In the genomic region with DNA sequence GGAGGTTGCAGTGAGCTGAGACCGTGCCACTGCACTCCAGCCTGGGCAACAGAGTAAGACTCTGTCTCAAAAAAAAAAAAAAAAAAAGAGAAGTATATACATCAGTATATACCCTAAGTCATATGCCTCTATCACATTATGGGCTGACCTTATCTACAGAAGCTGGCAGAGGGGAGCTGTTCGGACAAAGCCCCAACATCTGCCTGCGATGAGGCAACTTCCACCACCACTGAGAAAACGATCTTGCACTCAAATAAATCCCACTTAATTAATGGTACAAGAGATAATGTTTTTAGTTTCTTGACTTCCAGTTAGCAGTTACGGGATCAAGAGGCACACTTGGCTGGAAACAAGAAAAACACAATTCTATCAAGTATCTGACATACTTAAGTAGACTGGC, we compare ENCODE assay signal across 14 cellular contexts. TPM values are rescaled to one million over a fixed set of nuclear protein-coding genes. Genes with fewer than 3 reads are reported as not detected.
DNase-seq lines count a peak whose midpoint lies in the region; TF ChIP-seq lines count a peak whose summit lies in the region.
"Had no signal": no experiment of that assay in that cellular context is flagged by ENCODE, and none has a peak within 500 bp of the region (broad histone marks: within the 10 kb centered on the region; RNA-seq: fewer than 3 reads in every experiment).

No MANE protein-coding gene starts in this region.

- TF ChIP-seq EP300 in neural cell (conservative IDR thresholded peaks at IDR 0.05; ENCODE audit: poor library complexity, severe bottlenecking) = no peak

- POLR2A ChIA-PET in CD8-positive, alpha-beta memory T cell (lab: Charles Lee) = interaction anchor here (1.1 kb wide), 1 partner anchor 16 kb away, joined by 4 read pairs; no protein-coding TSS in a partner anchor

- H3K36me3 ChIP-seq in CD8-positive, alpha-beta memory T cell (ENCODE audit: insufficient read depth, low read length) = peaks cover 4% of the 10 kb centered on the region
- H3K36me3 ChIP-seq in KMS-11 (ENCODE audit: insufficient read depth) (no peaks in the 10 kb centered on the region), adipocyte (ENCODE audit: control insufficient read depth, insufficient read depth, low read length, severe bottlenecking) (peaks cover 18% of the 10 kb centered on the region), neural cell (ENCODE audit: insufficient read depth, low read length) (no peaks in the 10 kb centered on the region)

- H3K27ac Mint-ChIP-seq in CD8-positive, alpha-beta memory T cell = peak overlapping the region in 3 of 8 donors; percentile 14 to 99 (median 17)
- H3K27ac Mint-ChIP-seq in endothelial cell (ENCODE audit: unreplicated experiment) = no peak overlapping the region

- peaks cover 29 to 52% (median 37%) of the 10 kb centered on the region in 3 donors for H3K4me1 Mint-ChIP-seq in CD8-positive, alpha-beta memory T cell
- peaks cover 27% of the 10 kb centered on the region for H3K4me1 Mint-ChIP-seq in endothelial cell (ENCODE audit: unreplicated experiment)

- DNase-seq in CD8-positive, alpha-beta memory T cell = no peak
- DNase-seq in adipocyte (ENCODE audit: low read depth) (no peak), endothelial cell (ENCODE audit: low spot score) (no peak), anterior cingulate cortex (lab: John Stamatoyannopoulos, UW) (no peak), middle frontal gyrus (ENCODE audit: extremely low spot score, low spot score) (no peak)
- DNase-seq: activated T-cell treated with anti-CD3 and anti-CD28 coated beads, Interleukin-2, amount 50 U/mL, for 1 hour; Calu3; Kasumi-1; Peyer's patch; testis had no signal

- H3K79me2 ChIP-seq in KMS-11 (ENCODE audit: insufficient read depth, low read depth) = peaks cover 53% of the 10 kb centered on the region
- peaks cover 60% of the 10 kb centered on the region for H3K79me2 ChIP-seq in neural cell (replicated peaks; ENCODE audit: insufficient read depth, low read length)

- H3F3A ChIP-seq in neural cell (ENCODE audit: insufficient read depth, low read length, poor library complexity, severe bottlenecking) = peaks cover 6% of the 10 kb centered on the region

- H3K27ac ChIP-seq in CD8-positive, alpha-beta memory T cell (ENCODE audit: low read depth, low read length) = no peak overlapping the region
- H3K27ac ChIP-seq in KMS-11 (no peak overlapping the region), neural cell (ENCODE audit: low read length) (no peak overlapping the region)
- H3K27ac ChIP-seq: cardiac muscle cell, right atrium auricular region had no signal

- no peaks in the 10 kb centered on the region for H3K9me3 ChIP-seq in CD8-positive, alpha-beta memory T cell (ENCODE audit: low read length)
- H3K9me3 ChIP-seq in adipocyte (ENCODE audit: control insufficient read depth, low read length) (no peaks in the 10 kb centered on the region), neural cell (ENCODE audit: low read length) (no peaks in the 10 kb centered on the region)
- H3K9me3 ChIP-seq: Peyer's patch, right atrium auricular region, testis had no signal

- H2AFZ ChIP-seq in KMS-11 (ENCODE audit: low read depth) = no peak overlapping the region
- H2AFZ ChIP-seq in neural cell (ENCODE audit: low read depth, low read length) = no peak overlapping the region

- H3K4me2 ChIP-seq in KMS-11 (peak overlapping the region; percentile 72; the same call in 1 of the 2 replicates), neural cell (ENCODE audit: low read length) (no peak overlapping the region)

- H3K9me2 ChIP-seq in neural cell (ENCODE audit: insufficient read depth, low read length) = no peaks in the 10 kb centered on the region

- TF ChIP-seq CTCF in KMS-11 (conservative IDR thresholded peaks at IDR 0.05; ENCODE audit: low read depth, low read length) (no peak), neural cell (IDR thresholded peaks at IDR 0.05; ENCODE audit: poor library complexity, severe bottlenecking) (no peak), endothelial cell (IDR thresholded peaks at IDR 0.05; ENCODE audit: unreplicated experiment) (no peak)

- H3K4me1 ChIP-seq in CD8-positive, alpha-beta memory T cell (ENCODE audit: insufficient read depth, low read length) = peaks cover 34% of the 10 kb centered on the region
- H3K4me1 ChIP-seq in KMS-11 (ENCODE audit: low read depth, poor library complexity, severe bottlenecking) (peaks cover 15% of the 10 kb centered on the region), adipocyte (ENCODE audit: control insufficient read depth, insufficient read depth, low read length) (peaks cover 27% of the 10 kb centered on the region)

- no peaks in the 10 kb centered on the region for H3K9me3 Mint-ChIP-seq in CD8-positive, alpha-beta memory T cell
- H3K9me3 Mint-ChIP-seq in endothelial cell (ENCODE audit: unreplicated experiment) = no peaks in the 10 kb centered on the region

- TF ChIP-seq RAD21 in neural cell (conservative IDR thresholded peaks at IDR 0.05) = no peak

- H3K4me3 ChIP-seq in CD8-positive, alpha-beta memory T cell (ENCODE audit: low read length) = no peak overlapping the region
- H3K4me3 ChIP-seq in KMS-11 (IDR thresholded peaks at IDR 0.05; ENCODE audit: insufficient read depth, low read depth, low read length) = no peak overlapping the region
- peak overlapping the region; percentile 96 for H3K4me3 ChIP-seq in adipocyte (ENCODE audit: low read length)
- H3K4me3 ChIP-seq in neural cell (ENCODE audit: low read length) = peak overlapping the region; percentile 99
- H3K4me3 ChIP-seq: cardiac muscle cell, right atrium auricular region had no signal

- CTCF ChIA-PET in CD8-positive, alpha-beta memory T cell (lab: Charles Lee) = no interaction called here

- no peaks in the 10 kb centered on the region for H3K27me3 Mint-ChIP-seq in CD8-positive, alpha-beta memory T cell
- H3K27me3 Mint-ChIP-seq in endothelial cell (ENCODE audit: unreplicated experiment) = peaks cover 10% of the 10 kb centered on the region

- H3K9ac ChIP-seq in KMS-11 (no peak overlapping the region), adipocyte (ENCODE audit: low read length) (peak overlapping the region; percentile 97), neural cell (ENCODE audit: low read length) (no peak overlapping the region)

- H3K36me3 Mint-ChIP-seq in CD8-positive, alpha-beta memory T cell = peaks cover 0 to 39% (median 4%) of the 10 kb centered on the region in 3 donors
- peaks cover 13% of the 10 kb centered on the region for H3K36me3 Mint-ChIP-seq in endothelial cell (ENCODE audit: low read depth, unreplicated experiment)

- peak overlapping the region in 4 of 7 donors; percentile 53 to 99 (median 62) for H3K4me3 Mint-ChIP-seq in CD8-positive, alpha-beta memory T cell
- H3K4me3 Mint-ChIP-seq in endothelial cell (ENCODE audit: unreplicated experiment) = no peak overlapping the region

- H3K27me3 ChIP-seq in CD8-positive, alpha-beta memory T cell (ENCODE audit: insufficient read depth, low read length, poor library complexity, severe bottlenecking) = no peaks in the 10 kb centered on the region
- H3K27me3 ChIP-seq in KMS-11 (ENCODE audit: insufficient read depth, low read depth) (no peaks in the 10 kb centered on the region), adipocyte (replicated peaks; ENCODE audit: control insufficient read depth, insufficient read depth, low read length) (no peaks in the 10 kb centered on the region), neural cell (ENCODE audit: insufficient read depth, low read depth, low read length) (no peaks in the 10 kb centered on the region)
- H3K27me3 ChIP-seq: cardiac muscle cell, Peyer's patch, right atrium auricular region, testis had no signal

- H4K20me1 ChIP-seq in KMS-11 (ENCODE audit: insufficient read depth) = no peaks in the 10 kb centered on the region
- no peaks in the 10 kb centered on the region for H4K20me1 ChIP-seq in neural cell (ENCODE audit: insufficient read depth)

TF ChIP-seq in neural cell, 6 proteins besides CTCF, POLR2A, EP300 and RAD21:
- no peak for TF ChIP-seq EZH2 (IDR thresholded peaks at IDR 0.05; ENCODE audit: borderline replicate concordance, insufficient read depth, low read length, poor library complexity, severe bottlenecking)

RNA-seq across cellular contexts. Expression of gene GLT8D1, which starts 2.2 kb away (rescaled TPM):
- total RNA-seq in CD8-positive, alpha-beta memory T cell = 10 to 100 TPM; 34.9 to 42.4 TPM
- polyA plus RNA-seq in CD8-positive, alpha-beta memory T cell = 60.0 TPM
- polyA plus RNA-seq in neural cell = 177 and 182 TPM in 2 replicates
- 76.7 and 84.7 TPM in 2 replicates for polyA minus RNA-seq in neural cell
- total RNA-seq in endothelial cell (ENCODE audit: unreplicated experiment) = 54.7 TPM

RNA-seq across cellular contexts. Expression of gene SPCS1, which starts 2.5 kb away (rescaled TPM):
- total RNA-seq in CD8-positive, alpha-beta memory T cell = 100 to 1,000 TPM; 154 to 156 TPM
- 357 TPM for polyA plus RNA-seq in CD8-positive, alpha-beta memory T cell
- polyA plus RNA-seq in neural cell = 97.4 TPM in 2 replicates
- polyA minus RNA-seq in neural cell = 36.8 and 49.2 TPM in 2 replicates
- total RNA-seq in endothelial cell (ENCODE audit: unreplicated experiment) = 83.9 TPM

RNA-seq across cellular contexts. Expression of gene GNL3, which starts 17.5 kb away (rescaled TPM):
- total RNA-seq in CD8-positive, alpha-beta memory T cell = 100 to 1,000 TPM; 229 to 233 TPM
- 58.5 TPM for polyA plus RNA-seq in CD8-positive, alpha-beta memory T cell
- 133 and 151 TPM in 2 replicates for polyA plus RNA-seq in neural cell
- 88.6 and 93.4 TPM in 2 replicates for polyA minus RNA-seq in neural cell
- 50.0 TPM for total RNA-seq in endothelial cell (ENCODE audit: unreplicated experiment)

RNA-seq across cellular contexts. Expression of gene PBRM1, which starts 17.6 kb away (rescaled TPM):
- total RNA-seq in CD8-positive, alpha-beta memory T cell = 10 to 100 TPM; 78.6 to 81.4 TPM
- polyA plus RNA-seq in CD8-positive, alpha-beta memory T cell = 83.6 TPM
- 64.4 and 66.6 TPM in 2 replicates for polyA plus RNA-seq in neural cell
- 248 and 289 TPM in 2 replicates for polyA minus RNA-seq in neural cell
- 68.7 TPM for total RNA-seq in endothelial cell (ENCODE audit: unreplicated experiment)

Comparison
In these comparisons a context has a peak if more than half of its experiments do, and no peak if none do; other contexts are left out.
1. H3K4me3 ChIP-seq: peak in adipocyte (single experiment) and neural cell (single experiment); none in CD8-positive, alpha-beta memory T cell (single experiment) and KMS-11 (single experiment).